11 cellular contexts compared by ENCODE assay signal in the genomic region with DNA sequence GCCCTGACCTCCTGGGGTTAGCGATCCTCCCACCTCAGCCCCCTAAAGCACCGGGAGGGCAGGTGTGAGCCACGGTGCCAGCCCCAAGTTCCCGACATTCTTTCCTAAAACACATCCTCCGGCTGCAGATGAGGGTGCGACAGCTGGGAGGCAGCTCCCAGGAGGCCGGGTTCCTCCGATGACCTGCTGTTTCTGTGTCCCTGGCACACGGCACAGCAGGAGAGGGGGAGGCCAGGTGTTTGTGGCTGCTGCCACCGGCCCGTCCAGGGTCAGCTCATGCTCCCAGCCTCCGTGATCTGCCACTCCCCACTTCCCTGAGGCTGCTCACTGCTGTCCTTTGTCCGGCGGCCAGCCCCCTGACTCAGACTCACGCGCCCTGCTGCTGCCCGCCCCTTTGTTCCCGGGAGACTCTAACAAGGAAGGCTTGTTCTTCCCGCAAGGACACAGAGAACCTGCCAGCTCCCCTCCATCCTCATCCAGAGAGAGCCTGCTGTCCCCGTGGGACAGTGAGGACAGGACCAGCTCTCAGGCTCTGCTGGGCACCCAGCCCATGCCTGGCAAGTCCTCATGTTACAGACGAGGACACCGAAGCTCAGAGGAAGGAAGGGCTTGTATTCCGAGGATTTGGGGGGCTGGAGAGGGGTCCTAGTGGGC. TPM values are rescaled to one million over a fixed set of nuclear protein-coding genes. Genes with fewer than 3 reads are reported as not detected.
DNase-seq lines count a peak whose midpoint lies in the region; ATAC-seq, FAIRE-seq and TF ChIP-seq lines count a peak whose summit lies in the region.
"Had no signal": no experiment of that assay in that cellular context is flagged by ENCODE, and none has a peak within 500 bp of the region (broad histone marks: within the 10 kb centered on the region; RNA-seq: fewer than 3 reads in every experiment).

No MANE protein-coding gene starts in this region.

- TF ChIP-seq CTCF in gastrocnemius medialis (IDR thresholded peaks at IDR 0.05 in 4 of 5, conservative IDR thresholded peaks at IDR 0.05 in 1 of 5) = no peak

- H3K4me3 ChIP-seq in HUES6 (ENCODE audit: low read depth, low read length) (peak overlapping the region; percentile 39), gastrocnemius medialis (no peak overlapping the region)
- H3K4me3 ChIP-seq: SJSA1 had no signal

- H3K27ac ChIP-seq in HUES6 (ENCODE audit: low read depth, low read length) = no peak overlapping the region
- H3K27ac ChIP-seq in gastrocnemius medialis = no peak overlapping the region
- H3K27ac ChIP-seq: SJSA1 had no signal

- TF ChIP-seq POLR2A in gastrocnemius medialis (IDR thresholded peaks at IDR 0.05) = no peak

- H3K36me3 ChIP-seq in HUES6 (ENCODE audit: control insufficient read depth, insufficient read depth, low read length) = no peaks in the 10 kb centered on the region
- H3K36me3 ChIP-seq in gastrocnemius medialis = no peaks in the 10 kb centered on the region

- peak overlapping the region; percentile 43 for H3K9ac ChIP-seq in HUES6 (ENCODE audit: low read length)

- intact Hi-C loops in gastrocnemius medialis (cut with DNase I; ENCODE audit: low total_unique reads) = loop anchor here (5.0 kb wide), 1 partner anchor 87 kb away; the partner anchor contains the start of gene BSG

- H3K4me1 ChIP-seq in HUES6 (ENCODE audit: control insufficient read depth, insufficient read depth, low read length) (peaks cover 14% of the 10 kb centered on the region), gastrocnemius medialis (peaks cover 6 to 7% of the 10 kb centered on the region in 2 donors)

- H3K27me3 ChIP-seq in HUES6 (ENCODE audit: control insufficient read depth, insufficient read depth, low read length) (peaks cover 13% of the 10 kb centered on the region; the same call in 1 of the 2 replicates), gastrocnemius medialis (peaks cover 10 to 21% (median 14%) of the 10 kb centered on the region in 3 donors)

- FAIRE-seq in HTR-8/SVneo (lab: Jason Lieb, UNC) = no peak

- peak in 1 of 2 donors; percentile 4 for ATAC-seq in gastrocnemius medialis
- no peak for ATAC-seq in GM18519 (IDR thresholded peaks at IDR 0.05; ENCODE audit: low FRiP score, unreplicated experiment)
- ATAC-seq in GM18870 (IDR thresholded peaks at IDR 0.05; ENCODE audit: unreplicated experiment) = no peak

- in situ Hi-C loops in gastrocnemius medialis (cut with MboI; ENCODE audit: low sequenced_read_pairs in 4 of 4) = no loop called here

- H3K9me3 ChIP-seq in HUES6 (ENCODE audit: control insufficient read depth, insufficient read depth, low read depth, low read length) = peaks cover 9% of the 10 kb centered on the region
- no peaks in the 10 kb centered on the region for H3K9me3 ChIP-seq in gastrocnemius medialis
- H3K9me3 ChIP-seq: SJSA1 had no signal

- DNase-seq in T1000 (lab: John Stamatoyannopoulos, UW) = peak; percentile 59
- DNase-seq in hippocampal formation (lab: John Stamatoyannopoulos, UW) = peak; percentile 94 to 99
- peak; percentile 31 to 74 for DNase-seq in gastrocnemius medialis
- no peak for DNase-seq in HTR-8/SVneo (ENCODE audit: insufficient read length, low spot score)
- no peak for DNase-seq in HUDEP-2 (lab: John Stamatoyannopoulos, UW; ENCODE audit: unreplicated experiment in 76 of 76)
- DNase-seq: left cardiac atrium had no signal

RNA-seq across cellular contexts. Expression of gene MADCAM1, which starts 10.6 kb away (rescaled TPM):
- under 1 TPM in 1 of 4 donors, not detected in 3; 0.18 TPM for total RNA-seq in gastrocnemius medialis
- total RNA-seq: SJSA1 had no signal

RNA-seq across cellular contexts. Expression of gene TPGS1, which starts 21.6 kb away (rescaled TPM):
- total RNA-seq in gastrocnemius medialis = 10 to 100 TPM; 29.5 to 64.7 (median 35.6) TPM

RNA-seq across cellular contexts. Expression of gene SHC2, which starts 24.9 kb away (rescaled TPM):
- total RNA-seq in gastrocnemius medialis = 1 to 10 TPM; 2.1 to 6.2 (median 4.5) TPM
- total RNA-seq: activated T-helper 2 cell treated with anti-CD3 and anti-CD28 coated beads, Interferon-gamma antibody, Interleukin-2, Interleukin-4, amounts not matched to agents 10 μg/mL and 5 μg/mL and 100 μg/mL, durations not matched to agents 14 hours and 24 hours and 36 hours; SJSA1 had no signal

RNA-seq across cellular contexts. Expression of gene CDC34, which starts 45.9 kb away (rescaled TPM):
- total RNA-seq in gastrocnemius medialis = 100 to 1,000 TPM in 3 of 4 donors, 10 to 100 TPM in 1; 99.0 to 174 (median 138) TPM

RNA-seq across cellular contexts. Expression of gene GZMM, which starts 58.1 kb away (rescaled TPM):
- total RNA-seq in gastrocnemius medialis = under 1 TPM in 1 of 4 donors, not detected in 3; 0.49 TPM
- total RNA-seq: SJSA1 had no signal

Comparison
In these comparisons a context has a peak if more than half of its experiments do, and no peak if none do; other contexts are left out.
1. DNase-seq: peak in T1000 (single experiment), hippocampal formation (2 of 2) and gastrocnemius medialis (2 of 2); none in HTR-8/SVneo (single experiment) and HUDEP-2 (0 of 76).